In genomic region chr6:18122128-18123093, GRCh38 we compare ENCODE assay signal across 8 cellular contexts. TPM values are rescaled to one million over a fixed set of nuclear protein-coding genes. Genes with fewer than 3 reads are reported as not detected.
DNase-seq lines count a peak whose midpoint lies in the region; ATAC-seq and TF ChIP-seq lines count a peak whose summit lies in the region.

NHLRC1 (minus strand) TSS chr6:18122677; CDS start chr6:18122606, 71 bp downstream.

- H3K4me3 ChIP-seq in astrocyte of the spinal cord (ENCODE audit: low read depth, low read length) (peak within 1 kb of the TSS; percentile 35), vagina (peak within 1 kb of the TSS; percentile 63 to 67)

- no peak for TF ChIP-seq POLR2A in vagina (IDR thresholded peaks at IDR 0.05)

- intact Hi-C loops in vagina (cut with DNase I): loop anchor here (10.0 kb wide), 2 partner anchors 128 to 288 kb away; no protein-coding TSS in a partner anchor

- peak; percentile 99 for ATAC-seq in GM21723 (IDR thresholded peaks at IDR 0.05; ENCODE audit: unreplicated experiment)

- no peaks in the 10 kb centered on the region for H3K36me3 ChIP-seq in vagina

- TF ChIP-seq CTCF in astrocyte of the spinal cord (IDR thresholded peaks at IDR 0.05; ENCODE audit: low read depth, low read length) (peak; percentile 94), vagina (IDR thresholded peaks at IDR 0.05) (peak; percentile 75 to 96 (median 90))

- in situ Hi-C loops in astrocyte of the spinal cord (cut with HindIII; ENCODE audit: low sequenced_read_pairs): no loop called here

- H3K27ac ChIP-seq in vagina: peak within 1 kb of the TSS; percentile 65

- peaks cover 14% of the 10 kb centered on the region for H3K4me1 ChIP-seq in vagina

- peak; percentile 94 for DNase-seq in Daoy (ENCODE audit: low read depth)
- DNase-seq in LoVo (ENCODE audit: low spot score): peak; percentile 93
- peak; percentile 43 for DNase-seq in T-helper 9 cell
- peak; percentile 89 for DNase-seq in astrocyte of the spinal cord (ENCODE audit: low read depth, low spot score)
- DNase-seq in hippocampal formation (lab: John Stamatoyannopoulos, UW): peak; percentile 79 to 80
- DNase-seq in renal cortical epithelial cell (ENCODE audit: low read depth): peak; percentile 67
- no peak for DNase-seq in vagina (ENCODE audit: extremely low spot score in 2 of 2)

- H3K27me3 ChIP-seq in vagina: no peaks in the 10 kb centered on the region

- no peaks in the 10 kb centered on the region for H3K9me3 ChIP-seq in vagina

RNA-seq across cellular contexts. Expression of gene NHLRC1, which starts in this region (rescaled TPM):
- 2.6 and 2.7 TPM in 2 replicates for total RNA-seq in Daoy (2014; rRNA removed; shearing (Covaris generic))
- 1.7 and 3.3 TPM in 2 replicates for total RNA-seq in renal cortical epithelial cell
- total RNA-seq in vagina: 0.74 TPM

Comparison
In these comparisons a context has a peak if more than half of its experiments do, and no peak if none do; other contexts are left out.
1. DNase-seq: peak in Daoy (single experiment), LoVo (single experiment), T-helper 9 cell (single experiment), astrocyte of the spinal cord (single experiment), hippocampal formation (2 of 2) and renal cortical epithelial cell (single experiment); none in vagina (0 of 2).